6 cellular contexts compared by ENCODE assay signal in the genomic region with DNA sequence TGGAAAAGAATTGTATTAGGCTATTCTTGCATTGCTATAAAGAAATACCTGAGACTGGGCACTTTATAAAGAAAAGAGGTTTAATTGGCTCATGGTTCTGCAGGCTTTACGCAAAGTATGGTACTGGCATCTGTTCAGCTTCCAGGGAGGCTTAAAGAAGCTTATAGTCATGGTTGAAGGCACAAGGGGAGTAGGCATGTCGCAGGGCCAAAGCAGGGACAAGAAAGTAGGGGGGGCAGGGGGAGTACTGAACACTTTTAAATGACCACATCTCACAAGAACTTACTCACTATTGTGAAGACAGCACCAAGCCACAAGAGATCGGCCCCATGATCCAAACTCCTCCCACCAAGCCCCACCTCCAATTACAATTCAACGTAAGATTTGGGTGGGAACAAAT.
"Had no signal": no experiment of that assay in that cellular context is flagged by ENCODE, and none has a peak within 500 bp of the region (broad histone marks: within the 10 kb centered on the region; RNA-seq: fewer than 3 reads in every experiment).

No MANE protein-coding gene starts in this region.

- DNase-seq: H9, HCEC 1CT, IMR-90 had no signal

- FAIRE-seq: H1, HTR-8/SVneo, K562 had no signal
